1 cellular context compared by ENCODE assay signal in genomic region chr18:26549486-26550435, GRCh38.
TF ChIP-seq lines count a peak whose summit lies in the region.

No MANE protein-coding gene starts in this region.

TF ChIP-seq in SK-N-SH, 30 proteins besides CTCF, POLR2A, EP300 and RAD21 (continued from another document):
- TF ChIP-seq MXI1 (IDR thresholded peaks at IDR 0.05; ENCODE audit: low read depth, low read length) (no peak), RCOR1 (IDR thresholded peaks at IDR 0.05; ENCODE audit: low read length) (no peak), MEF2A (IDR thresholded peaks at IDR 0.05; ENCODE audit: borderline replicate concordance, low read depth) (no peak), TAF1 (IDR thresholded peaks at IDR 0.05; ENCODE audit: borderline replicate concordance, low read depth, low read length) (peak; percentile 43; the same call in 1 of the 2 replicates), GATA2 (CRISPR knock-in tag; IDR thresholded peaks at IDR 0.05) (no peak), ELF1 (IDR thresholded peaks at IDR 0.05) (no peak), TCF12 (IDR thresholded peaks at IDR 0.05) (peak; percentile 13; the same call in 1 of the 2 replicates), NFIC (IDR thresholded peaks at IDR 0.05; ENCODE audit: borderline replicate concordance) (peak; percentile 40; the same call in 1 of the 2 replicates), USF2 (IDR thresholded peaks at IDR 0.05; ENCODE audit: borderline replicate concordance, low read depth, low read length) (no peak), USF1 (IDR thresholded peaks at IDR 0.05; ENCODE audit: borderline replicate concordance, low read depth) (no peak), IRF3 (IDR thresholded peaks at IDR 0.05; ENCODE audit: low read depth, low read length) (no peak), PBX3 (IDR thresholded peaks at IDR 0.05) (peak; percentile 7; the same call in 1 of the 2 replicates), RXRA (IDR thresholded peaks at IDR 0.05; ENCODE audit: borderline replicate concordance, low read depth) (no peak), EZH2phosphoT487 (IDR thresholded peaks at IDR 0.05; ENCODE audit: borderline replicate concordance, low read depth) (no peak), CHD2 (IDR thresholded peaks at IDR 0.05; ENCODE audit: low read length, partially characterized antibody) (no peak), POLR2AphosphoS5 (IDR thresholded peaks at IDR 0.05; ENCODE audit: low read depth, low read length) (peak; percentile 52; the same call in 1 of the 2 replicates), TEAD4 (IDR thresholded peaks at IDR 0.05; ENCODE audit: borderline replicate concordance, insufficient read depth) (no peak), GABPA (IDR thresholded peaks at IDR 0.05; ENCODE audit: low read depth) (no peak), SIN3A (IDR thresholded peaks at IDR 0.05; ENCODE audit: borderline replicate concordance, low read depth, low read length) (peak; percentile 54; the same call in 1 of the 2 replicates), SMC3 (IDR thresholded peaks at IDR 0.05; ENCODE audit: low read depth, low read length) (no peak)
